17 cellular contexts compared by ENCODE assay signal in the genomic region with DNA sequence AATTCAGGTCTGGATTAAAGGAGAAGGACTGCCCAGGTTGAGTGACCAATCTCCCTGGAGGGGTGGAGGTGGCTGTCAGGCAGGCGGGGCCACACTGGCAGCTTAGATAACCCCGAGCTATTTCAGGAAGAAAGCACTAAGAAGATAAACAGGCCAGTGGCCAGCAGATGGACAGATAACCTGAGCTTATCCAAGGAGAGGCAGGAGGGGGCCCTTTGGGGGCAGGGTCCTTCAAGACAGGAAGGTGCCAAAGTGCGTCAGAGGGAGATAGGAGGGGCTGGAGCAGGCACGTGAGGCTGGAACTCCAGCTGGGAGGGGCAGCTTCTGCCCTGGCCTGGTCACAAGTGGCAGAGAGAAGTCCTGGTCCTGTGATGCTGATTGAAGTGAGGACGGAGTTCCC. TPM values are rescaled to one million over a fixed set of nuclear protein-coding genes. Genes with fewer than 3 reads are reported as not detected.
A peak's percentile ranks its signal among the peaks of the same experiment; 100 is the strongest.
DNase-seq lines count a peak whose midpoint lies in the region; ATAC-seq and TF ChIP-seq lines count a peak whose summit lies in the region.
"Had no signal": no experiment of that assay in that cellular context is flagged by ENCODE, and none has a peak within 500 bp of the region (broad histone marks: within the 10 kb centered on the region; RNA-seq: fewer than 3 reads in every experiment).

No MANE protein-coding gene starts in this region.

- H3K27me3 ChIP-seq in adrenal gland (no peaks in the 10 kb centered on the region), parathyroid adenoma (ENCODE audit: control insufficient read depth, insufficient read depth, low read length) (no peaks in the 10 kb centered on the region)
- H3K27me3 ChIP-seq in CD4-positive, alpha-beta memory T cell (ENCODE audit: insufficient read depth, low read length): no peaks in the 10 kb centered on the region
- H3K27me3 ChIP-seq: esophagus squamous epithelium had no signal

- peaks cover 0 to 4% (median 0%) of the 10 kb centered on the region in 4 donors for H3K4me1 Mint-ChIP-seq in CD4-positive, alpha-beta memory T cell
- H3K4me1 Mint-ChIP-seq: naive B cell had no signal

- DNase-seq in HUDEP-2 (lab: John Stamatoyannopoulos, UW; ENCODE audit: unreplicated experiment in 76 of 76) (peak in 60 of 76 experiments; percentile 3 to 77 (median 36)), adrenal gland (peak in 6 of 7 donors; percentile 17 to 57 (median 29)), left cardiac atrium (peak; percentile 69), T-helper 9 cell (no peak), NAMALWA (ENCODE audit: low spot score) (no peak), T1000 (lab: John Stamatoyannopoulos, UW) (no peak)
- DNase-seq in CD4-positive, alpha-beta memory T cell: no peak
- DNase-seq: activated naive CD4-positive, alpha-beta T cell; esophagus squamous epithelium; hypothalamus; naive B cell; NCI-H1694 treated with DMSO at 0.1 percent for 48 hours; NCI-H510A treated with DMSO at 0.1 percent for 48 hours had no signal

- no peaks in the 10 kb centered on the region for H3K79me2 ChIP-seq in parathyroid adenoma

- WGBS in adrenal gland, 4 donors: 31 to 44% (median 39%) methylated on average over 5 of the region's 5 CpGs

- H3K4me3 Mint-ChIP-seq in CD4-positive, alpha-beta memory T cell: no peak overlapping the region
- H3K4me3 Mint-ChIP-seq: dendritic cell treated with granulocyte-macrophage colony-stimulating factor and Interleukin-4, amounts not matched to agents 40 ng/mL and 50 ng/mL, for 4 days; naive B cell had no signal

- TF ChIP-seq POLR2A in adrenal gland (IDR thresholded peaks at IDR 0.05): no peak

- no peak overlapping the region for H3K9ac ChIP-seq in parathyroid adenoma

- H3K9me3 ChIP-seq in adrenal gland (replicated peaks in 1 of 3): no peaks in the 10 kb centered on the region
- H3K9me3 ChIP-seq in parathyroid adenoma (ENCODE audit: control insufficient read depth, low read length): no peaks in the 10 kb centered on the region
- H3K9me3 ChIP-seq in CD4-positive, alpha-beta memory T cell (ENCODE audit: control insufficient read depth in 1 of 2, low read length in 2 of 2): no peaks in the 10 kb centered on the region
- H3K9me3 ChIP-seq: esophagus squamous epithelium, psoas muscle had no signal

- CTCF ChIA-PET in CD4-positive, alpha-beta memory T cell (lab: Charles Lee; ENCODE audit: partially characterized antibody): interaction anchor here (0.6 kb wide), 1 partner anchor 10 kb away, joined by 3 read pairs; no protein-coding TSS in a partner anchor

- H3K36me3 ChIP-seq in adrenal gland (replicated peaks in 1 of 2) (no peaks in the 10 kb centered on the region), parathyroid adenoma (ENCODE audit: control insufficient read depth, insufficient read depth, low read length) (no peaks in the 10 kb centered on the region)
- no peaks in the 10 kb centered on the region for H3K36me3 ChIP-seq in CD4-positive, alpha-beta memory T cell (ENCODE audit: insufficient read depth, low read length)
- H3K36me3 ChIP-seq: esophagus squamous epithelium had no signal

- H3K27ac ChIP-seq in adrenal gland (peak overlapping the region in 1 of 5 donors; percentile 29), parathyroid adenoma (peak overlapping the region; percentile 51)
- no peak overlapping the region for H3K27ac ChIP-seq in CD4-positive, alpha-beta memory T cell (ENCODE audit: low read depth, low read length)
- H3K27ac ChIP-seq: esophagus squamous epithelium, psoas muscle had no signal

- H3K4me3 ChIP-seq in adrenal gland: no peak overlapping the region
- no peak overlapping the region for H3K4me3 ChIP-seq in parathyroid adenoma (ENCODE audit: low read depth, low read length)
- no peak overlapping the region for H3K4me3 ChIP-seq in CD4-positive, alpha-beta memory T cell (ENCODE audit: low read length in 2 of 2)
- H3K4me3 ChIP-seq: esophagus squamous epithelium, psoas muscle had no signal

- H3K27me3 Mint-ChIP-seq in CD4-positive, alpha-beta memory T cell: peaks cover 2 to 7% of the 10 kb centered on the region in 2 donors

- intact Hi-C loops in adrenal gland (cut with DNase I): no loop called here
- intact Hi-C loops in left cardiac atrium (cut with DNase I): no loop called here
- intact Hi-C loops in CD4-positive, alpha-beta memory T cell (cut with micrococcal nuclease): no loop called here

- H3K4me1 ChIP-seq in adrenal gland (replicated peaks in 1 of 2): no peaks in the 10 kb centered on the region
- H3K4me1 ChIP-seq in parathyroid adenoma: peaks cover 10% of the 10 kb centered on the region
- no peaks in the 10 kb centered on the region for H3K4me1 ChIP-seq in CD4-positive, alpha-beta memory T cell (ENCODE audit: insufficient read depth, low read length)

- TF ChIP-seq CTCF in adrenal gland (IDR thresholded peaks at IDR 0.05) (no peak), parathyroid adenoma (IDR thresholded peaks at IDR 0.05) (no peak)

- H2AFZ ChIP-seq in parathyroid adenoma: peak overlapping the region; percentile 83

- H3K36me3 Mint-ChIP-seq in CD4-positive, alpha-beta memory T cell: no peaks in the 10 kb centered on the region
- H3K36me3 Mint-ChIP-seq: naive B cell had no signal

- peak; percentile 45 to 78 for ATAC-seq in left cardiac atrium
- ATAC-seq: left lobe of liver, psoas muscle had no signal

- H3K4me2 ChIP-seq in parathyroid adenoma (ENCODE audit: low read length): no peak overlapping the region

- POLR2A ChIA-PET in CD4-positive, alpha-beta memory T cell (lab: Charles Lee; ENCODE audit: partially characterized antibody): no interaction called here

- H3K9me3 Mint-ChIP-seq in CD4-positive, alpha-beta memory T cell: no peaks in the 10 kb centered on the region
- H3K9me3 Mint-ChIP-seq: dendritic cell treated with granulocyte-macrophage colony-stimulating factor and Interleukin-4, amounts not matched to agents 40 ng/mL and 50 ng/mL, for 4 days; naive B cell had no signal

- H3K27ac Mint-ChIP-seq in CD4-positive, alpha-beta memory T cell: peak overlapping the region in 1 of 7 donors; percentile 28
- H3K27ac Mint-ChIP-seq: dendritic cell treated with granulocyte-macrophage colony-stimulating factor and Interleukin-4, amounts not matched to agents 40 ng/mL and 50 ng/mL, for 4 days; naive B cell had no signal

RNA-seq across cellular contexts. Expression of gene PODXL, which starts 29.8 kb away (rescaled TPM):
- total RNA-seq in adrenal gland (10 to 100 TPM; 28.1 to 99.6 (median 42.4) TPM), left cardiac atrium (10 to 100 TPM; 45.0 to 90.7 TPM)
- polyA plus RNA-seq in adrenal gland: 10 to 100 TPM; 10.2 to 44.2 (median 21.3) TPM
- total RNA-seq in CD4-positive, alpha-beta memory T cell: 1 to 10 TPM; 1.1 to 1.3 TPM
- polyA plus RNA-seq in CD4-positive, alpha-beta memory T cell: 1 to 10 TPM in 1 of 2 donors, under 1 TPM in 1; 0.47 to 1.2 TPM

Comparison
In these comparisons a context has a peak if more than half of its experiments do, and no peak if none do; other contexts are left out.
1. DNase-seq: peak in HUDEP-2 (60 of 76), adrenal gland (6 of 7) and left cardiac atrium (single experiment); none in T-helper 9 cell (single experiment), NAMALWA (single experiment), CD4-positive, alpha-beta memory T cell (0 of 5) and T1000 (single experiment).
2. RNA of gene PODXL, which starts 29.8 kb away (total RNA-seq): 45.0 to 90.7 TPM in left cardiac atrium and 28.1 to 99.6 TPM in adrenal gland; 1.1 to 1.3 TPM in CD4-positive, alpha-beta memory T cell; every median in the first group is over 10 times any median in the second.